ENCODE assay signal across 11 cellular contexts in genomic region chr11:117833401-117833891, GRCh38. TPM values are rescaled to one million over a fixed set of nuclear protein-coding genes. Genes with fewer than 3 reads are reported as not detected.
DNase-seq lines count a peak whose midpoint lies in the region; ATAC-seq and TF ChIP-seq lines count a peak whose summit lies in the region.
"Had no signal": no experiment of that assay in that cellular context is flagged by ENCODE, and none has a peak within 500 bp of the region (broad histone marks: within the 10 kb centered on the region; RNA-seq: fewer than 3 reads in every experiment).

No MANE protein-coding gene starts in this region.

- H3K79me2 ChIP-seq in Karpas-422 (ENCODE audit: low read length): no peaks in the 10 kb centered on the region

- H3K9me3 ChIP-seq in colonic mucosa (no peaks in the 10 kb centered on the region), ovary (no peaks in the 10 kb centered on the region), Karpas-422 (ENCODE audit: low read length) (no peaks in the 10 kb centered on the region)
- H3K9me3 ChIP-seq: SJSA1 had no signal

- no peak for TF ChIP-seq POLR2A in ovary (IDR thresholded peaks at IDR 0.05)

- TF ChIP-seq EP300 in ovary (IDR thresholded peaks at IDR 0.05): no peak

- ATAC-seq in HG03280 (IDR thresholded peaks at IDR 0.05; ENCODE audit: unreplicated experiment): no peak
- no peak for ATAC-seq in HG02642 (IDR thresholded peaks at IDR 0.05; ENCODE audit: poor library complexity, unreplicated experiment)

- H3K27me3 ChIP-seq in colonic mucosa (no peaks in the 10 kb centered on the region), ovary (no peaks in the 10 kb centered on the region), Karpas-422 (ENCODE audit: low read length) (no peaks in the 10 kb centered on the region)
- H3K27me3 ChIP-seq: SJSA1 had no signal

- H3K4me2 ChIP-seq in Karpas-422 (ENCODE audit: low read depth, low read length, poor library complexity, severe bottlenecking): no peak overlapping the region

- intact Hi-C loops in colonic mucosa (cut with DNase I) (no loop called here), ovary (cut with DNase I) (no loop called here)

- H4K20me1 ChIP-seq in Karpas-422 (ENCODE audit: insufficient read depth, low read depth, low read length): no peaks in the 10 kb centered on the region

- 19 to 35% (median 22%) methylated on average over 7 of the region's 7 CpGs for WGBS in ovary, 3 donors

- peak overlapping the region in 1 of 2 donors; percentile 15 for H3K9ac ChIP-seq in colonic mucosa (ENCODE audit: low read depth in 2 of 2, low read length in 2 of 2)
- H3K9ac ChIP-seq in Karpas-422 (ENCODE audit: low read length): no peak overlapping the region

- peak; percentile 85 for DNase-seq in ELF-1 (ENCODE audit: low read depth, low spot score)
- peak; percentile 84 for DNase-seq in NCI-H187 treated with DMSO at 0.1 percent for 48 hours (lab: John Stamatoyannopoulos, UW)
- DNase-seq in colonic mucosa: peak; percentile 87
- DNase-seq in ovary: peak; percentile 56 to 80 (median 62)
- no peak for DNase-seq in effector CD8-positive, alpha-beta T cell (lab: John Stamatoyannopoulos, UW)
- no peak for DNase-seq in Karpas-422
- DNase-seq: activated gamma-delta T cell treated with Interleukin-2 at 50 U/mL for 16 hours, naive B cell had no signal

- no peak overlapping the region for H2AFZ ChIP-seq in Karpas-422 (ENCODE audit: low read length)

- H3K27ac ChIP-seq in colonic mucosa (peak overlapping the region; percentile 50), ovary (peak overlapping the region in 1 of 2 donors; percentile 8), Karpas-422 (ENCODE audit: low read length) (no peak overlapping the region)
- H3K27ac ChIP-seq: SJSA1 had no signal

- H3K4me1 ChIP-seq in colonic mucosa (no peaks in the 10 kb centered on the region), ovary (ENCODE audit: insufficient read depth) (peaks cover 11% of the 10 kb centered on the region), Karpas-422 (ENCODE audit: low read length) (peaks cover 30% of the 10 kb centered on the region)
- H3K4me1 ChIP-seq: SJSA1 had no signal

- TF ChIP-seq CTCF in colonic mucosa (IDR thresholded peaks at IDR 0.05) (no peak), ovary (IDR thresholded peaks at IDR 0.05) (no peak)

- H3K4me3 ChIP-seq in colonic mucosa (no peak overlapping the region), ovary (no peak overlapping the region), Karpas-422 (ENCODE audit: low read length) (no peak overlapping the region)
- H3K4me3 ChIP-seq: SJSA1 had no signal

- no peaks in the 10 kb centered on the region for H3K9me2 ChIP-seq in Karpas-422 (replicated peaks; ENCODE audit: insufficient read depth, low read length)

- H3K36me3 ChIP-seq in colonic mucosa (no peaks in the 10 kb centered on the region), ovary (no peaks in the 10 kb centered on the region), Karpas-422 (ENCODE audit: insufficient read depth, low read length) (no peaks in the 10 kb centered on the region)
- H3K36me3 ChIP-seq: SJSA1 had no signal

RNA-seq across cellular contexts. Expression of gene FXYD2, which starts 8.9 kb away (rescaled TPM):
- total RNA-seq in colonic mucosa (1 to 10 TPM in 1 of 2 donors, under 1 TPM in 1; 0.98 to 1.5 TPM), ovary (10 to 100 TPM in 5 of 7 donors, 1 to 10 TPM in 2; 3.2 to 23.1 (median 14.7) TPM)
- 1 to 10 TPM; 1.7 to 5.0 TPM for polyA plus RNA-seq in ovary
- total RNA-seq in Karpas-422 (2014; rRNA removed; shearing (Covaris generic); ENCODE audit: low replicate concordance): 1.4 and 3.1 TPM in 2 replicates
- total RNA-seq: SJSA1 had no signal

RNA-seq across cellular contexts. Expression of gene DSCAML1, which starts 36.4 kb away (rescaled TPM):
- total RNA-seq in colonic mucosa (1 to 10 TPM; 1.2 to 4.3 TPM), ovary (10 to 100 TPM in 5 of 7 donors, 1 to 10 TPM in 2; 2.3 to 16.5 (median 12.7) TPM)
- polyA plus RNA-seq in ovary: 1 to 10 TPM in 1 of 2 donors, under 1 TPM in 1; 0.77 to 2.2 TPM
- not detected in 2 replicates for total RNA-seq in Karpas-422 (2014; rRNA removed; shearing (Covaris generic); ENCODE audit: low replicate concordance)

RNA-seq across cellular contexts. Expression of gene FXYD6, which starts 43.0 kb away (rescaled TPM):
- total RNA-seq in colonic mucosa (10 to 100 TPM in 1 of 2 donors, 1 to 10 TPM in 1; 6.4 to 29.8 TPM), ovary (100 to 1,000 TPM; 119 to 322 (median 264) TPM)
- polyA plus RNA-seq in ovary: 100 to 1,000 TPM; 256 to 445 TPM
- not detected in 2 replicates for total RNA-seq in Karpas-422 (2014; rRNA removed; shearing (Covaris generic); ENCODE audit: low replicate concordance)

Comparison
In these comparisons a context has a peak if more than half of its experiments do, and no peak if none do; other contexts are left out.
1. DNase-seq: peak in ELF-1 (single experiment), NCI-H187 treated with DMSO at 0.1 percent for 48 hours (single experiment), colonic mucosa (single experiment) and ovary (5 of 5); none in effector CD8-positive, alpha-beta T cell (single experiment) and Karpas-422 (single experiment).